In the genomic region with DNA sequence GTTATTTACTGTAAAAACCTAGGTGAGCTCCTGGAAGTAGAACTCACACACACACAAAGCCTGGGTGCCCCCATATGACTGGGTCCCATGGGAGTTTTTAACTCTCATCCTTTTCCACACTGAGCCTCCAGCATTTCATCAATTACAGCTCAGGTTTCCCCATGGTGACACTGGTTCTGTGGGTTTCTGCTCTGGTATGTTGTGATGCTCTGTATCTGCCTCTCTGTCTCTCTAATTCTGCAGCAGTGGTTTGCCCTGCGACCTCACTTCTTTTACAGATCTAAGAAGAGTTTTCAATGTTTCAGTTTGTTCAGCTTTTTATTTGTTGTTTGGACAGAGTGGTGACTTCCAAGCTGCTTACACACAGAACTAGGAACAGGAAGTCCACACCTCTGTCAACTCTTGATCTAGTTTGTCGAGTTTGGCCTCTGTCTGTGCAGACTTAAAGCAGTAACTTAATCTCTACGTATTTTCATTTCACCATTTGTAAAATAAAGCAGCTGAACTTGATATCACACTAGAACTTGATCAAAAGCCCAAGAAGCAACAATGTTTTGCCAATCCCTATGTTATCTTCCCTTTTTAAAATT, we compare ENCODE assay signal across 17 cellular contexts.
"Had no signal": no experiment of that assay in that cellular context is flagged by ENCODE, and none has a peak within 500 bp of the region (broad histone marks: within the 10 kb centered on the region; RNA-seq: fewer than 3 reads in every experiment).

No MANE protein-coding gene starts in this region.

- DNase-seq: activated CD4-positive, alpha-beta T cell treated with anti-CD3 and anti-CD28 coated beads, Interleukin-2, amount 50 U/mL, for 1 hour; activated CD4-positive, CD25-positive, alpha-beta regulatory T cell treated with anti-CD3 and anti-CD28 coated beads, Interleukin-2, amount 50 U/mL, for 72 hours; activated CD8-positive, alpha-beta memory T cell treated with anti-CD3 and anti-CD28 coated beads for 24 hours; activated CD8-positive, alpha-beta memory T cell treated with anti-CD3 and anti-CD28 coated beads, Interleukin-2, amount 50 U/mL, for 48 hours; activated gamma-delta T cell; activated T-cell treated with anti-CD3 and anti-CD28 coated beads, Interleukin-2, amount 50 U/mL, for 72 hours; adrenal gland; cerebellar nuclear complex; cortex of kidney; hypothalamus; left lung; stimulated activated CD4-positive, alpha-beta T cell treated with anti-CD3 and anti-CD28 coated beads, Interleukin-4, amount 100 ng/mL, for 4 hours had no signal

- H3K27me3 ChIP-seq: adrenal gland, breast epithelium, left lung had no signal

- H3K27ac ChIP-seq: adrenal gland, breast epithelium, left lung had no signal

- H3K36me3 ChIP-seq: adrenal gland, breast epithelium, left lung had no signal

- H3K9me3 ChIP-seq: adrenal gland, breast epithelium, left lung had no signal

- H3K4me3 ChIP-seq: adrenal gland, breast epithelium, left lung had no signal

- H3K4me1 ChIP-seq: adrenal gland, breast epithelium, left lung had no signal

- FAIRE-seq: astrocyte, endometrium, frontal cortex, urothelium cell line had no signal
